In the genomic region with DNA sequence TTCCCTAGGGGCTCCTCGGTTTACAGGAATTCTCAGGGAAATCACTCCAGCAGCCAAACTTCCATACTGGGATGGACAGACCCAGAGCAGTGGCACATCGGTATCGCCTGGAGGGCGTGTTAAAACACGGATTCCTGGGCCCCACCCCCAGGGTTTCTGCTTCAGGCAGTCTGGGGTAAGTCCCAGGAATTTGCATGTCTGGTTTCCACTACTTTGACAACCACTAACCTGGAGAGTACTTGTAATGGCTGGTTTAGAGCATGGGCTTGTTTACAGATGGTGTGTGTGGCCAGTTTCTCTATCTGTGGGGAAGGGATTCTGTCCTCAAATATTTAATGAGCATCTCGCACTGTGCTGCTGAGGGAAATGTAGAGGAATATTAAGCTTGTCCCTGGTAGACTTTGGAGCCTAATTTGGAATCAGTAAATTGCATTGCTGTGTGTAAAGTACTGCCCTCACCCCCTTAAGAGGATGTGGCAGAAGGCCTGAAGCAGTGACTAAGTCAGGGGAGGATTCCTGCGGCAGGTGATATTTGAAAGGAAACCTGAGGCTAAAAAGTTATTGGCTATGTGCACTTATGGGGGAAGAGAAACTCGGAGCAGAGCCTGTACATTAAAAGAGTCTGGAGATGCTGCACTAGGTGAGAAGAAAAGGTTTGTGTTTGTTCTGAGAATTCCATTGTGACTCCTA, we compare ENCODE assay signal across 10 cellular contexts. TPM values are rescaled to one million over a fixed set of nuclear protein-coding genes. Genes with fewer than 3 reads are reported as not detected.
DNase-seq lines count a peak whose midpoint lies in the region; ATAC-seq lines count a peak whose summit lies in the region.
"Had no signal": no experiment of that assay in that cellular context is flagged by ENCODE, and none has a peak within 500 bp of the region (broad histone marks: within the 10 kb centered on the region; RNA-seq: fewer than 3 reads in every experiment).

No MANE protein-coding gene starts in this region.

- peaks cover 0 to 4% (median 3%) of the 10 kb centered on the region in 3 donors for H3K9me3 Mint-ChIP-seq in IgD-negative memory B cell
- peaks cover 2% of the 10 kb centered on the region for H3K9me3 Mint-ChIP-seq in memory B cell
- no peaks in the 10 kb centered on the region for H3K9me3 Mint-ChIP-seq in activated T-cell treated with anti-CD3 and anti-CD28 coated beads, Interleukin-2, amount 50 U/mL, for 4 hours

- H3K4me1 Mint-ChIP-seq in IgD-negative memory B cell (peaks cover 4 to 9% (median 6%) of the 10 kb centered on the region in 3 donors), memory B cell (peaks cover 10% of the 10 kb centered on the region)
- no peaks in the 10 kb centered on the region for H3K4me1 Mint-ChIP-seq in activated T-cell treated with anti-CD3 and anti-CD28 coated beads, Interleukin-2, amount 50 U/mL, for 4 hours (ENCODE audit: low read depth)

- peaks cover 9% of the 10 kb centered on the region for H3K36me3 Mint-ChIP-seq in IgD-negative memory B cell
- peaks cover 10% of the 10 kb centered on the region for H3K36me3 Mint-ChIP-seq in memory B cell
- H3K36me3 Mint-ChIP-seq in activated T-cell treated with anti-CD3 and anti-CD28 coated beads, Interleukin-2, amount 50 U/mL, for 4 hours (ENCODE audit: insufficient read depth), result peaks cover 5% of the 10 kb centered on the region

- DNase-seq in memory B cell (ENCODE audit: low spot score in 2 of 2) (peak in 1 of 2 donors; percentile 12), HUDEP-2 (lab: John Stamatoyannopoulos, UW; ENCODE audit: unreplicated experiment in 76 of 76) (no peak), NAMALWA (ENCODE audit: low spot score) (no peak), retina (no peak)
- DNase-seq in activated T-cell treated with anti-CD3 and anti-CD28 coated beads, Interleukin-2, amount 50 U/mL, for 4 hours, result no peak
- DNase-seq: NCI-H446 treated with DMSO at 0.1 percent for 48 hours had no signal

- H3K4me3 Mint-ChIP-seq in IgD-negative memory B cell, result no peak overlapping the region
- H3K4me3 Mint-ChIP-seq in memory B cell, result no peak overlapping the region
- no peak overlapping the region for H3K4me3 Mint-ChIP-seq in activated T-cell treated with anti-CD3 and anti-CD28 coated beads, Interleukin-2, amount 50 U/mL, for 4 hours

- H3K27ac Mint-ChIP-seq in IgD-negative memory B cell (peak overlapping the region in 2 of 3 donors; percentile 1 to 29), memory B cell (peak overlapping the region; percentile 22)

- ATAC-seq in GM19023 (IDR thresholded peaks at IDR 0.05; ENCODE audit: unreplicated experiment), result peak; percentile 99
- peak; percentile 100 for ATAC-seq in HG02571 (IDR thresholded peaks at IDR 0.05; ENCODE audit: unreplicated experiment)
- peak; percentile 89 for ATAC-seq in memory B cell (ENCODE audit: low read depth)
- no peak for ATAC-seq in activated T-cell treated with anti-CD3 and anti-CD28 coated beads, Interleukin-2, amount 50 U/mL, for 4 hours
- ATAC-seq: gastroesophageal sphincter had no signal

- H3K27me3 Mint-ChIP-seq in IgD-negative memory B cell, result peaks cover 3% of the 10 kb centered on the region
- no peaks in the 10 kb centered on the region for H3K27me3 Mint-ChIP-seq in memory B cell
- H3K27me3 Mint-ChIP-seq in activated T-cell treated with anti-CD3 and anti-CD28 coated beads, Interleukin-2, amount 50 U/mL, for 4 hours (ENCODE audit: low read depth), result no peaks in the 10 kb centered on the region

RNA-seq across cellular contexts. Expression of gene TJP2, which starts 18.6 kb away (rescaled TPM):
- polyA plus RNA-seq in IgD-negative memory B cell, result 0.81 TPM
- 1 to 10 TPM; 3.1 to 5.8 (median 4.1) TPM for total RNA-seq in activated T-cell treated with anti-CD3 and anti-CD28 coated beads, Interleukin-2, amount 50 U/mL, for 4 hours

Comparison
In these comparisons a context has a peak if more than half of its experiments do, and no peak if none do; other contexts are left out.
1. ATAC-seq: peak in GM19023 (single experiment), HG02571 (single experiment) and memory B cell (single experiment); none in activated T-cell treated with anti-CD3 and anti-CD28 coated beads, Interleukin-2, amount 50 U/mL, for 4 hours (0 of 2).